In genomic region chr15:62765916-62766315, GRCh38 we compare ENCODE assay signal across 28 cellular contexts.
"Had no signal": no experiment of that assay in that cellular context is flagged by ENCODE, and none has a peak within 500 bp of the region (broad histone marks: within the 10 kb centered on the region; RNA-seq: fewer than 3 reads in every experiment).

No MANE protein-coding gene starts in this region.

- DNase-seq: effector CD8-positive, alpha-beta T cell; endodermal cell; foreskin fibroblast; gastrocnemius medialis; head of caudate nucleus; kidney; mammary epithelial cell; mesendoderm; naive thymus-derived CD8-positive, alpha-beta T cell; nephron progenitor cell; nucleus accumbens; posterior cingulate gyrus; psoas muscle; right lobe of liver; small intestine; stimulated activated CD4-positive, alpha-beta T cell treated with anti-CD3 and anti-CD28 coated beads, Interleukin-12 subunit alpha, Interleukin-12 subunit beta, amount 100 ng/mL, for 4 hours; stimulated activated CD4-positive, alpha-beta T cell treated with anti-CD3 and anti-CD28 coated beads, Interleukin-1b, Interleukin-23, amount 100 ng/mL, for 48 hours; stimulated activated CD4-positive, alpha-beta T cell treated with anti-CD3 and anti-CD28 coated beads, Interleukin-4, amount 100 ng/mL, for 1 hour; stimulated activated CD8-positive, alpha-beta memory T cell treated with anti-CD3 and anti-CD28 coated beads, Interleukin-4, amount 100 ng/mL, for 48 hours; stimulated activated naive CD4-positive, alpha-beta T cell treated with Interleukin-2 at 50 U/mL for 16 hours; stomach; thyroid gland; upper lobe of left lung; uterus had no signal

- H3K4me3 Mint-ChIP-seq: dendritic cell treated with granulocyte-macrophage colony-stimulating factor and Interleukin-4, amounts not matched to agents 40 ng/mL and 50 ng/mL, for 4 days; endodermal cell; naive thymus-derived CD8-positive, alpha-beta T cell; nephron progenitor cell had no signal

- H3K27me3 Mint-ChIP-seq: dendritic cell treated with granulocyte-macrophage colony-stimulating factor and Interleukin-4, amounts not matched to agents 40 ng/mL and 50 ng/mL, for 4 days; naive thymus-derived CD8-positive, alpha-beta T cell had no signal

- H3K9me3 ChIP-seq: gastrocnemius medialis, psoas muscle, right lobe of liver, stomach, thyroid gland, upper lobe of left lung, uterus had no signal

- H3K4me1 Mint-ChIP-seq: naive thymus-derived CD8-positive, alpha-beta T cell had no signal

- H3K27ac Mint-ChIP-seq: dendritic cell treated with granulocyte-macrophage colony-stimulating factor and Interleukin-4, amounts not matched to agents 40 ng/mL and 50 ng/mL, for 4 days; endodermal cell had no signal

- H3K36me3 ChIP-seq: right lobe of liver, uterus had no signal

- H3K36me3 Mint-ChIP-seq: naive thymus-derived CD8-positive, alpha-beta T cell had no signal

- H3K4me3 ChIP-seq: gastrocnemius medialis, psoas muscle, right lobe of liver, stomach, thyroid gland, upper lobe of left lung, uterus had no signal

- ATAC-seq: esophagus mucosa; gastrocnemius medialis; left lobe of liver; naive thymus-derived CD8-positive, alpha-beta T cell; psoas muscle; right lobe of liver had no signal

- H3K9me3 Mint-ChIP-seq: dendritic cell treated with granulocyte-macrophage colony-stimulating factor and Interleukin-4, amounts not matched to agents 40 ng/mL and 50 ng/mL, for 4 days; endodermal cell; naive thymus-derived CD8-positive, alpha-beta T cell; nephron progenitor cell had no signal

- H3K27ac ChIP-seq: epithelial cell of prostate, gastrocnemius medialis, psoas muscle, right lobe of liver, stomach, thyroid gland, upper lobe of left lung, uterus had no signal

- H3K4me1 ChIP-seq: right lobe of liver, upper lobe of left lung, uterus had no signal

- H3K27me3 ChIP-seq: gastrocnemius medialis, right lobe of liver, stomach, thyroid gland, upper lobe of left lung, uterus had no signal
